1 cellular context compared by ENCODE assay signal in genomic region chr6:47741807-47742206, GRCh38.
TF ChIP-seq lines count a peak whose summit lies in the region.

No MANE protein-coding gene starts in this region.

TF ChIP-seq in GM12878, 131 proteins besides CTCF, POLR2A, EP300 and RAD21 (continues in another document):
- TF ChIP-seq CBX5 (IDR thresholded peaks at IDR 0.05; ENCODE audit: low read depth) (no peak), ATF3 (IDR thresholded peaks at IDR 0.05; ENCODE audit: borderline replicate concordance, extremely low read depth, low read depth, low read length) (no peak), ZBED1 (IDR thresholded peaks at IDR 0.05; ENCODE audit: borderline replicate concordance) (peak; percentile 75; the same call in 1 of the 2 replicates), SREBF2 (IDR thresholded peaks at IDR 0.05; ENCODE audit: low read length) (no peak), NFIC (IDR thresholded peaks at IDR 0.05; ENCODE audit: low read depth, low read length) (peak; percentile 94), IRF3 (IDR thresholded peaks at IDR 0.05) (no peak), MLLT1 (IDR thresholded peaks at IDR 0.05) (no peak), CEBPB (IDR thresholded peaks at IDR 0.05; ENCODE audit: borderline replicate concordance in 1 of 2, low read depth in 2 of 2, low read length in 2 of 2) (no peak), CREM (IDR thresholded peaks at IDR 0.05; ENCODE audit: low read depth) (peak; percentile 78), TCF3 (IDR thresholded peaks at IDR 0.05; ENCODE audit: borderline replicate concordance, insufficient read depth, low read depth, low read length) (no peak), RUNX3 (IDR thresholded peaks at IDR 0.05; ENCODE audit: low read length) (peak; percentile 89), ZSCAN29 (IDR thresholded peaks at IDR 0.05) (no peak), FOXM1 (IDR thresholded peaks at IDR 0.05; ENCODE audit: low read depth, low read length) (peak; percentile 93; the same call in 1 of the 2 replicates), FOS (IDR thresholded peaks at IDR 0.05; ENCODE audit: borderline replicate concordance, extremely low read depth, insufficient read length) (no peak), NR2F1 (conservative IDR thresholded peaks at IDR 0.05) (peak; percentile 79), RELB (IDR thresholded peaks at IDR 0.05; ENCODE audit: low read depth) (peak; percentile 75), SIN3A (IDR thresholded peaks at IDR 0.05; ENCODE audit: low read depth, low read length) (no peak), HDAC2 (IDR thresholded peaks at IDR 0.05) (no peak), SMAD1 (IDR thresholded peaks at IDR 0.05; ENCODE audit: low read depth, partially characterized antibody) (no peak), EED (IDR thresholded peaks at IDR 0.05; ENCODE audit: low read depth) (peak; percentile 90), TARDBP (IDR thresholded peaks at IDR 0.05; ENCODE audit: borderline replicate concordance) (no peak), ETV6 (conservative IDR thresholded peaks at IDR 0.05 in 1 of 2, IDR thresholded peaks at IDR 0.05 in 1 of 2; ENCODE audit: borderline replicate concordance in 1 of 2, low read depth in 1 of 2) (peak in 1 of 2 experiments; percentile 42; a peak in 1 of 4 replicates), IKZF1 (conservative IDR thresholded peaks at IDR 0.05) (peak; percentile 90), NR2C1 (IDR thresholded peaks at IDR 0.05) (no peak), SPI1 (IDR thresholded peaks at IDR 0.05; ENCODE audit: borderline replicate concordance, insufficient read depth, low read depth, low read length) (no peak), DPF2 (IDR thresholded peaks at IDR 0.05) (peak; percentile 84), MEF2B (IDR thresholded peaks at IDR 0.05; ENCODE audit: partially characterized antibody, poor library complexity, severe bottlenecking) (peak; percentile 94), KDM1A (IDR thresholded peaks at IDR 0.05; ENCODE audit: borderline replicate concordance) (no peak), SP1 (IDR thresholded peaks at IDR 0.05; ENCODE audit: low read depth, low read length) (no peak), JUNB (IDR thresholded peaks at IDR 0.05) (peak; percentile 82), USF2 (IDR thresholded peaks at IDR 0.05; ENCODE audit: borderline replicate concordance, low read depth, low read length) (no peak), ASH2L (IDR thresholded peaks at IDR 0.05; ENCODE audit: borderline replicate concordance, low read depth) (no peak), ZBTB4 (CRISPR knock-in tag; IDR thresholded peaks at IDR 0.05) (no peak), BCL3 (IDR thresholded peaks at IDR 0.05; ENCODE audit: borderline replicate concordance, insufficient read depth, low read depth, low read length, poor library complexity, severe bottlenecking) (peak; percentile 81), TBL1XR1 (IDR thresholded peaks at IDR 0.05; ENCODE audit: low read depth, low read length) (0 out of 2 replicates have a peak, but pooled peaks have one; percentile 46), SKIL (IDR thresholded peaks at IDR 0.05; ENCODE audit: low read depth, poor library complexity, severe bottlenecking) (peak; percentile 66), ZNF384 (IDR thresholded peaks at IDR 0.05; ENCODE audit: borderline replicate concordance, low read depth, low read length) (no peak), CREB1 (IDR thresholded peaks at IDR 0.05; ENCODE audit: low read depth) (peak; percentile 41; the same call in 1 of the 2 replicates), HDGF (IDR thresholded peaks at IDR 0.05) (no peak), IRF4 (IDR thresholded peaks at IDR 0.05; ENCODE audit: low read depth, low read length) (peak; percentile 58; the same call in 1 of the 2 replicates), SMAD5 (IDR thresholded peaks at IDR 0.05; ENCODE audit: low read depth) (no peak), RELA (IDR thresholded peaks at IDR 0.05; ENCODE audit: borderline replicate concordance, partially characterized antibody) (no peak), ATF7 (IDR thresholded peaks at IDR 0.05; ENCODE audit: low read depth) (0 out of 2 replicates have a peak, but pooled peaks have one; percentile 28), BHLHE40 (IDR thresholded peaks at IDR 0.05; ENCODE audit: borderline replicate concordance in 1 of 2, low read depth in 2 of 2, low read length in 1 of 2) (0 out of 4 replicates have a peak, but pooled peaks of 1 of the 2 experiments have one; percentile 26), MTA2 (IDR thresholded peaks at IDR 0.05; ENCODE audit: low read depth) (peak; percentile 88), GATAD2B (conservative IDR thresholded peaks at IDR 0.05; ENCODE audit: low read depth) (peak; percentile 49), PKNOX1 (IDR thresholded peaks at IDR 0.05) (no peak), RFX5 (IDR thresholded peaks at IDR 0.05; ENCODE audit: low read depth, low read length) (no peak), ZBTB11 (CRISPR knock-in tag; IDR thresholded peaks at IDR 0.05) (no peak), HDAC6 (IDR thresholded peaks at IDR 0.05; ENCODE audit: unreplicated experiment) (no peak), ZZZ3 (IDR thresholded peaks at IDR 0.05; ENCODE audit: control insufficient read depth, insufficient read length, low read depth) (no peak), RCOR1 (conservative IDR thresholded peaks at IDR 0.05; ENCODE audit: low read depth, low read length) (no peak), IKZF2 (IDR thresholded peaks at IDR 0.05) (peak; percentile 91 to 93)
